Comparison of ENCODE assay signal across 22 cellular contexts in genomic region chr12:25272937-25273526, GRCh38. TPM values are rescaled to one million over a fixed set of nuclear protein-coding genes. Genes with fewer than 3 reads are reported as not detected.
A peak's percentile ranks its signal among the peaks of the same experiment; 100 is the strongest.
DNase-seq lines count a peak whose midpoint lies in the region; ATAC-seq, FAIRE-seq and TF ChIP-seq lines count a peak whose summit lies in the region.
"Had no signal": no experiment of that assay in that cellular context is flagged by ENCODE, and none has a peak within 500 bp of the region (broad histone marks: within the 10 kb centered on the region; RNA-seq: fewer than 3 reads in every experiment).

No MANE protein-coding gene starts in this region.

- H3K9me3 ChIP-seq in GM12878 (replicated peaks; ENCODE audit: control insufficient read depth, insufficient read depth, low read length) = no peaks in the 10 kb centered on the region
- no peaks in the 10 kb centered on the region for H3K9me3 ChIP-seq in HepG2 (ENCODE audit: low read length)
- no peaks in the 10 kb centered on the region for H3K9me3 ChIP-seq in mesenchymal stem cell (ENCODE audit: control insufficient read depth, low read length)
- H3K9me3 ChIP-seq: Peyer's patch, SJSA1 had no signal

- H3K9me3 Mint-ChIP-seq in activated naive CD8-positive, alpha-beta T cell treated with anti-CD3 and anti-CD28 coated beads for 36 hours = no peaks in the 10 kb centered on the region
- H3K9me3 Mint-ChIP-seq: H9, IgD-negative memory B cell had no signal

- no peaks in the 10 kb centered on the region for H3K79me1 ChIP-seq in mesenchymal stem cell (replicated peaks; ENCODE audit: low read length, poor library complexity, severe bottlenecking)

- SMC1A ChIA-PET in GM12878 (lab: Charles Lee; ENCODE audit: uncharacterized antibody, unreplicated experiment) = interaction anchor here (0.7 to 1.4 kb wide), 5 partner anchors 10 to 53 kb away, joined by 3 to 6 read pairs (median 3); no protein-coding TSS in a partner anchor

- H3K4me3 ChIP-seq in GM12878 (no peak overlapping the region), HepG2 (replicated peaks in 1 of 3; ENCODE audit: insufficient read depth in 1 of 3, low read depth in 2 of 3, low read length in 3 of 3) (no peak overlapping the region), mesenchymal stem cell (ENCODE audit: insufficient read depth in 1 of 2, low read depth in 1 of 2, low read length in 2 of 2) (no peak overlapping the region)
- H3K4me3 ChIP-seq: GM23248, Peyer's patch, SJSA1 had no signal

- H2BK120ac ChIP-seq in mesenchymal stem cell (ENCODE audit: low read depth, low read length) = no peak overlapping the region

- RAD21 ChIA-PET in GM12878 (lab: Charles Lee; ENCODE audit: unreplicated experiment) = no interaction called here

- ATAC-seq in GM12878 = peak; percentile 19; the same call in 2 of the 3 replicates
- peak; percentile 42; the same call in 1 of the 3 replicates for ATAC-seq in HepG2

- H3K4me1 Mint-ChIP-seq in activated naive CD8-positive, alpha-beta T cell treated with anti-CD3 and anti-CD28 coated beads for 36 hours = peaks cover 10% of the 10 kb centered on the region
- H3K4me1 Mint-ChIP-seq: H9 had no signal

- H3K27ac ChIP-seq in GM12878 (ENCODE audit: control insufficient read depth, insufficient read depth) (no peak overlapping the region), HepG2 (ENCODE audit: extremely low read length, insufficient read depth, low read length) (no peak overlapping the region), mesenchymal stem cell (ENCODE audit: low read length, poor library complexity, severe bottlenecking) (no peak overlapping the region)
- H3K27ac ChIP-seq: C4-2B, GM23248, Peyer's patch, SJSA1 had no signal

- no peak overlapping the region for H4K8ac ChIP-seq in mesenchymal stem cell (ENCODE audit: low read length)

- no peak overlapping the region for H3K18ac ChIP-seq in mesenchymal stem cell (ENCODE audit: low read depth in 1 of 2, low read length in 2 of 2)

- H3K27ac Mint-ChIP-seq in activated naive CD8-positive, alpha-beta T cell treated with anti-CD3 and anti-CD28 coated beads for 36 hours = no peak overlapping the region
- H3K27ac Mint-ChIP-seq: H9, IgD-negative memory B cell had no signal

- H3K4me2 ChIP-seq in GM12878 (ENCODE audit: control insufficient read depth, insufficient read depth) (no peak overlapping the region), HepG2 (ENCODE audit: low read depth, low read length) (no peak overlapping the region), mesenchymal stem cell (ENCODE audit: low read length, poor library complexity, severe bottlenecking) (no peak overlapping the region)

- BruUV-seq in GM12878 (replicated peaks; lab: Mats Ljungman, UMichigan) (no TSS peak), HepG2 (replicated peaks; lab: Mats Ljungman, UMichigan) (no TSS peak)

- no peak overlapping the region for H3K4ac ChIP-seq in mesenchymal stem cell (ENCODE audit: low read depth in 1 of 2, low read length in 2 of 2)

- no peak overlapping the region for H2BK15ac ChIP-seq in mesenchymal stem cell (ENCODE audit: low read depth, poor library complexity, severe bottlenecking)

- H4K91ac ChIP-seq in mesenchymal stem cell (ENCODE audit: low read length) = no peak overlapping the region

- POLR2A ChIA-PET in GM12878 (lab: Charles Lee) (no interaction called here), HepG2 (lab: Yijun Ruan, JAX) (no interaction called here)

- no peak overlapping the region for H3K23ac ChIP-seq in mesenchymal stem cell (ENCODE audit: low read length in 2 of 2)

- H2AFZ ChIP-seq in GM12878 (ENCODE audit: control insufficient read depth, low read depth, low read length) (no peak overlapping the region), HepG2 (ENCODE audit: low read length) (no peak overlapping the region), mesenchymal stem cell (ENCODE audit: low read depth, low read length) (no peak overlapping the region)
- H2AFZ ChIP-seq: GM23248 had no signal

- H3K4me3 Mint-ChIP-seq in activated naive CD8-positive, alpha-beta T cell treated with anti-CD3 and anti-CD28 coated beads for 36 hours = no peak overlapping the region
- H3K4me3 Mint-ChIP-seq: H9, IgD-negative memory B cell had no signal

- no peak overlapping the region for H2BK5ac ChIP-seq in mesenchymal stem cell (ENCODE audit: low read depth, low read length, poor library complexity, severe bottlenecking)

- H4K20me1 ChIP-seq in GM12878 (ENCODE audit: control insufficient read depth, insufficient read depth) (no peaks in the 10 kb centered on the region), HepG2 (ENCODE audit: insufficient read depth, low read length) (no peaks in the 10 kb centered on the region)

- H3K14ac ChIP-seq in mesenchymal stem cell (ENCODE audit: low read length in 2 of 2) = no peak overlapping the region

- H3K4me1 ChIP-seq in GM12878 (ENCODE audit: control insufficient read depth, insufficient read depth, low read length) (peaks cover 13% of the 10 kb centered on the region), HepG2 (ENCODE audit: insufficient read depth, low read length) (peaks cover 12% of the 10 kb centered on the region), mesenchymal stem cell (ENCODE audit: control insufficient read depth, insufficient read depth, low read depth, low read length) (peaks cover 4% of the 10 kb centered on the region)
- H3K4me1 ChIP-seq: Peyer's patch had no signal

- FAIRE-seq in GM12878 (lab: Jason Lieb, UNC) (no peak), HepG2 (lab: Jason Lieb, UNC) (no peak)
- FAIRE-seq: HTR-8/SVneo had no signal

- no peak for TF ChIP-seq RAD21 in GM12878 (IDR thresholded peaks at IDR 0.05; ENCODE audit: insufficient read depth, low read depth, low read length)
- no peak for TF ChIP-seq RAD21 in HepG2 (CRISPR knock-in tag; IDR thresholded peaks at IDR 0.05)

- CTCF ChIA-PET in GM12878 (lab: Yijun Ruan, JAX) (interaction anchor here (1.1 to 1.5 kb wide), 2 partner anchors 35 to 115 kb away, joined by 3 read pairs; no protein-coding TSS in a partner anchor), HepG2 (lab: Yijun Ruan, JAX; ENCODE audit: low intra/inter-chr PET ratio, low total read pairs) (no interaction called here)

- H3K9ac ChIP-seq in GM12878 (ENCODE audit: control insufficient read depth, insufficient read depth, low read length) = no peak overlapping the region
- no peak overlapping the region for H3K9ac ChIP-seq in HepG2 (ENCODE audit: insufficient read depth, low read depth, low read length)
- H3K9ac ChIP-seq in mesenchymal stem cell (ENCODE audit: low read length) = no peak overlapping the region
- H3K9ac ChIP-seq: GM23248 had no signal

- TF ChIP-seq CTCF in GM12878 (IDR thresholded peaks at IDR 0.05 in 2 of 3, conservative IDR thresholded peaks at IDR 0.05 in 1 of 3; ENCODE audit: control insufficient read depth in 2 of 3, extremely low read depth in 1 of 3, insufficient read depth in 1 of 3, low read depth in 3 of 3, low read length in 3 of 3) (no peak), HepG2 (CRISPR knock-in tag; IDR thresholded peaks at IDR 0.05) (no peak)

- no peak overlapping the region for H2BK12ac ChIP-seq in mesenchymal stem cell (ENCODE audit: low read length in 2 of 2)

- intact Hi-C loops in GM12878 (cut with micrococcal nuclease; ENCODE audit: unreplicated experiment) (no loop called here), HepG2 (cut with micrococcal nuclease; ENCODE audit: unreplicated experiment) (no loop called here)

- TF ChIP-seq EP300 in GM12878 (IDR thresholded peaks at IDR 0.05; ENCODE audit: borderline replicate concordance in 1 of 2, control insufficient read depth in 1 of 2, low read depth in 2 of 2, low read length in 2 of 2) (no peak), HepG2 (IDR thresholded peaks at IDR 0.05; ENCODE audit: low read depth in 2 of 2, low read length in 2 of 2) (no peak), HepG2 (CRISPR knock-in tag; IDR thresholded peaks at IDR 0.05; ENCODE audit: borderline replicate concordance) (no peak)

- TF ChIP-seq POLR2A in GM12878 (IDR thresholded peaks at IDR 0.05; ENCODE audit: low read depth, low read length) (no peak), HepG2 (IDR thresholded peaks at IDR 0.05; ENCODE audit: insufficient read depth in 1 of 2, low read depth in 2 of 2, low read length in 2 of 2) (no peak)

- no peak overlapping the region for H2AK5ac ChIP-seq in mesenchymal stem cell (ENCODE audit: low read length, severe bottlenecking)

- no peaks in the 10 kb centered on the region for H3K27me3 Mint-ChIP-seq in activated naive CD8-positive, alpha-beta T cell treated with anti-CD3 and anti-CD28 coated beads for 36 hours
- H3K27me3 Mint-ChIP-seq: IgD-negative memory B cell had no signal

- in situ Hi-C loops in GM12878 (cut with MboI) (no loop called here), HepG2 (cut with HindIII; ENCODE audit: extremely low pct_ligation_motif_present, low pct_unique_long_range_greater_than_20kb) (no loop called here)

- H3K79me2 ChIP-seq in GM12878 (ENCODE audit: control insufficient read depth, insufficient read depth, low read length) (no peaks in the 10 kb centered on the region), HepG2 (ENCODE audit: insufficient read depth, low read length) (no peaks in the 10 kb centered on the region)

- no peaks in the 10 kb centered on the region for H3K36me3 ChIP-seq in GM12878 (ENCODE audit: control insufficient read depth in 2 of 2, insufficient read depth in 2 of 2, low read length in 1 of 2)
- H3K36me3 ChIP-seq in HepG2 (replicated peaks in 1 of 2; ENCODE audit: control insufficient read depth in 1 of 2, insufficient read depth in 2 of 2, low read length in 2 of 2) = no peaks in the 10 kb centered on the region
- no peaks in the 10 kb centered on the region for H3K36me3 ChIP-seq in mesenchymal stem cell (ENCODE audit: control insufficient read depth in 1 of 2, insufficient read depth in 2 of 2, low read depth in 1 of 2, low read length in 2 of 2)
- H3K36me3 ChIP-seq: Peyer's patch, SJSA1 had no signal

- H3K27me3 ChIP-seq in GM12878 (replicated peaks in 1 of 2; ENCODE audit: control insufficient read depth in 2 of 2, insufficient read depth in 2 of 2, low read length in 1 of 2) (no peaks in the 10 kb centered on the region), HepG2 (ENCODE audit: control insufficient read depth in 1 of 2, insufficient read depth in 2 of 2, low read length in 2 of 2) (no peaks in the 10 kb centered on the region; a peak in 1 of 5 replicates), mesenchymal stem cell (ENCODE audit: control insufficient read depth in 1 of 2, insufficient read depth in 1 of 2, low read length in 2 of 2) (no peaks in the 10 kb centered on the region)
- H3K27me3 ChIP-seq: Peyer's patch, SJSA1 had no signal

- 2% methylated on average over 3 of the region's 3 CpGs for WGBS in GM12878 (ENCODE audit: insufficient coverage, insufficient replicate concordance, low lambda C conversion rate, missing lambda C conversion rate)
- WGBS in HepG2 (ENCODE audit: low lambda C conversion rate) = 16% methylated on average over 3 of the region's 3 CpGs
- WGBS in mesenchymal stem cell = 73% methylated on average over 1 of the region's 3 CpGs

- DNase-seq in EL (peak; percentile 18), M059J (ENCODE audit: low read depth) (peak; percentile 43), GM12878 (ENCODE audit: low read depth, low spot score) (no peak), HepG2 (ENCODE audit: low spot score) (no peak), mesenchymal stem cell (no peak), DMS153 (lab: John Stamatoyannopoulos, UW) (no peak), iPS-NIHi11 (ENCODE audit: low spot score) (no peak)
- DNase-seq in activated naive CD8-positive, alpha-beta T cell treated with anti-CD3 and anti-CD28 coated beads for 36 hours = no peak
- DNase-seq: DMS53, GF-D8, GM23248, H9, Karpas-422, NCI-H1694 treated with DMSO at 0.1 percent for 48 hours, NCI-H2081 treated with DMSO at 0.1 percent for 48 hours, NCI-H2171 treated with DMSO at 0.1 percent for 48 hours, NCI-H524 treated with DMSO at 0.1 percent for 48 hours, Peyer's patch had no signal

- H3K36me3 Mint-ChIP-seq in activated naive CD8-positive, alpha-beta T cell treated with anti-CD3 and anti-CD28 coated beads for 36 hours = no peaks in the 10 kb centered on the region

RNA-seq across cellular contexts. Expression of gene KRAS, which starts 22.3 kb away (rescaled TPM):
- total RNA-seq in M059J (2014; rRNA removed; shearing (Covaris generic)) = 10.8 and 11.8 TPM in 2 replicates
- 8.9 and 9.4 TPM in 2 replicates for total RNA-seq in GM12878 (2013; cell fraction: nucleolus; rRNA removed)
- total RNA-seq in GM12878 (2014; rRNA removed) (4.9 and 5.6 TPM in 2 replicates), GM12878 (2014; rRNA removed; fragmentation: Illumina TruSeq; extraction: Trizol) (5.9 and 6.6 TPM in 2 replicates), GM12878 (2021) (8.3 and 9.4 TPM in 2 replicates), HepG2 (2016; rRNA removed; fragmentation: Illumina TruSeq; extraction: Trizol) (9.8 and 18.4 TPM in 2 replicates)
- 3.1 TPM for polyA plus RNA-seq in GM12878 (2011; ENCODE audit: low read depth)
- polyA plus RNA-seq in GM12878 (2011; rRNA removed) (23.8 and 38.7 TPM in 2 replicates), GM12878 (2014; fragmentation: Illumina TruSeq; extraction: Trizol) (9.3 and 12.5 TPM in 2 replicates), GM12878 (2014; fragmentation: Nextera tagmentation; extraction: Ambion mirVana) (1 to 10 TPM; 3.1 to 6.1 TPM), GM12878 (2014; rRNA removed) (4.8 and 6.1 TPM in 2 replicates), GM12878 (2016; fragmentation: Nextera tagmentation; extraction: Ambion mirVana) (10 to 100 TPM; 15.7 to 17.6 TPM), HepG2 (2011; rRNA removed) (6.0 and 6.5 TPM in 2 replicates)
- 8.5 and 10.5 TPM in 2 replicates for polyA plus RNA-seq in GM12878 (2011; cell fraction: cytosol; rRNA removed)
- 7.4 and 7.8 TPM in 2 replicates for polyA plus RNA-seq in GM12878 (2011; cell fraction: nucleus; rRNA removed)
- 6.1 and 6.2 TPM in 2 replicates for polyA plus RNA-seq in GM12878 (2012)
- polyA minus RNA-seq in GM12878 (2011; rRNA and poly(A)+ RNA removed) = 12.1 and 15.8 TPM in 2 replicates
- polyA minus RNA-seq in GM12878 (2011; cell fraction: cytosol; rRNA and poly(A)+ RNA removed) = 8.4 and 10.0 TPM in 2 replicates
- 8.3 and 14.4 TPM in 2 replicates for polyA minus RNA-seq in GM12878 (2011; cell fraction: nucleus; rRNA and poly(A)+ RNA removed)
- total RNA-seq in HepG2 (2016; cell fraction: cytosol; rRNA removed; fragmentation: Illumina TruSeq; extraction: Trizol; ENCODE audit: low read depth) = 0.81 and 0.97 TPM in 2 replicates
- 10.0 and 16.0 TPM in 2 replicates for total RNA-seq in HepG2 (2016; cell fraction: insoluble cytoplasmic fraction; rRNA removed; fragmentation: Illumina TruSeq; extraction: Trizol)
- 6.8 and 7.2 TPM in 2 replicates for total RNA-seq in HepG2 (2016; cell fraction: membrane; rRNA removed; fragmentation: Illumina TruSeq; extraction: Trizol)
- 10.7 and 12.1 TPM in 2 replicates for total RNA-seq in HepG2 (2016; cell fraction: nucleus; rRNA removed; fragmentation: Illumina TruSeq; extraction: Trizol)
- polyA plus RNA-seq in HepG2 (2011; cell fraction: cytosol; rRNA removed) = 2.7 and 4.7 TPM in 2 replicates
- polyA plus RNA-seq in HepG2 (2011; cell fraction: nucleus; rRNA removed) = 1.8 and 2.7 TPM in 2 replicates
- polyA plus RNA-seq in HepG2 (2012) = 5.8 and 6.5 TPM in 2 replicates
- 0.63 and 0.87 TPM in 2 replicates for polyA plus RNA-seq in HepG2 (2016; cell fraction: cytosol; fragmentation: Illumina TruSeq; extraction: Trizol; ENCODE audit: low read depth)
- polyA plus RNA-seq in HepG2 (2016; cell fraction: insoluble cytoplasmic fraction; fragmentation: Illumina TruSeq; extraction: Trizol; ENCODE audit: low read depth) = 18.9 and 21.1 TPM in 2 replicates
- polyA plus RNA-seq in HepG2 (2016; cell fraction: membrane; fragmentation: Illumina TruSeq; extraction: Trizol; ENCODE audit: low read depth) = 3.4 and 3.6 TPM in 2 replicates
- polyA plus RNA-seq in HepG2 (2016; cell fraction: nucleus; fragmentation: Illumina TruSeq; extraction: Trizol; ENCODE audit: insufficient read depth, low read depth) = 12.7 and 13.6 TPM in 2 replicates
- 3.6 and 6.6 TPM in 2 replicates for polyA minus RNA-seq in HepG2 (2011; rRNA and poly(A)+ RNA removed; ENCODE audit: low replicate concordance)
- polyA minus RNA-seq in HepG2 (2011; cell fraction: cytosol; rRNA and poly(A)+ RNA removed) = 6.2 and 7.1 TPM in 2 replicates
- polyA minus RNA-seq in HepG2 (2011; cell fraction: nucleus; rRNA and poly(A)+ RNA removed) = 13.3 and 14.0 TPM in 2 replicates
- 26.5 TPM for polyA plus RNA-seq in mesenchymal stem cell (2013, experiment 1 of 2)
- 26.4 TPM for polyA plus RNA-seq in mesenchymal stem cell (2013, experiment 2 of 2)
- 10 to 100 TPM; 26.7 to 27.9 TPM for total RNA-seq in activated naive CD8-positive, alpha-beta T cell treated with anti-CD3 and anti-CD28 coated beads for 36 hours

Comparison
In these comparisons a context has a peak if more than half of its experiments do, and no peak if none do; other contexts are left out.
1. DNase-seq: peak in EL (single experiment) and M059J (single experiment); none in GM12878 (single experiment), HepG2 (single experiment), mesenchymal stem cell (single experiment), activated naive CD8-positive, alpha-beta T cell treated with anti-CD3 and anti-CD28 coated beads for 36 hours (single experiment), DMS153 (single experiment) and iPS-NIHi11 (single experiment).